Comparison of ENCODE assay signal across 8 cellular contexts in genomic region chr11:86068138-86068861, GRCh38. TPM values are rescaled to one million over a fixed set of nuclear protein-coding genes. Genes with fewer than 3 reads are reported as not detected.
DNase-seq lines count a peak whose midpoint lies in the region; ATAC-seq and TF ChIP-seq lines count a peak whose summit lies in the region.

No MANE protein-coding gene starts in this region.

- DNase-seq in SJCRH30, result peak; percentile 64 to 73
- DNase-seq in right cardiac atrium, result peak; percentile 47 to 73 (median 70)
- peak in 1 of 2 donors; percentile 37 for DNase-seq in psoas muscle
- DNase-seq in GM19240 (ENCODE audit: insufficient read length, low spot score), result no peak

- H3K27me3 ChIP-seq in BLaER1 (no peaks in the 10 kb centered on the region), SJCRH30 (no peaks in the 10 kb centered on the region), right cardiac atrium (ENCODE audit: control insufficient read depth, insufficient read depth) (no peaks in the 10 kb centered on the region), psoas muscle (ENCODE audit: insufficient read depth in 3 of 3, low read length in 2 of 3) (no peaks in the 10 kb centered on the region)

- 0 to 1% (median 0%) methylated on average over 45 to 46 of the region's 46 CpGs for WGBS in adipose tissue, 3 donors
- WGBS in right cardiac atrium, result under 1% methylated on average over 46 of the region's 46 CpGs
- 0 to 1% (median 0%) methylated on average over 36 to 46 of the region's 46 CpGs for WGBS in psoas muscle, 3 donors

- no peak for TF ChIP-seq CTCF in psoas muscle (IDR thresholded peaks at IDR 0.05)

- ATAC-seq in GM19035 (IDR thresholded peaks at IDR 0.05; ENCODE audit: unreplicated experiment) (peak; percentile 13), HG03196 (IDR thresholded peaks at IDR 0.05; ENCODE audit: unreplicated experiment) (peak; percentile 11), right cardiac atrium (peak; percentile 8 to 15), psoas muscle (peak in 3 of 4 donors; percentile 20 to 32 (median 25))

- peaks cover 51% of the 10 kb centered on the region for H4K20me1 ChIP-seq in BLaER1

- no peaks in the 10 kb centered on the region for H3K9me3 ChIP-seq in BLaER1
- no peaks in the 10 kb centered on the region for H3K9me3 ChIP-seq in SJCRH30 (replicated peaks)
- no peaks in the 10 kb centered on the region for H3K9me3 ChIP-seq in right cardiac atrium (ENCODE audit: control insufficient read depth, low read length)
- no peaks in the 10 kb centered on the region for H3K9me3 ChIP-seq in psoas muscle

- H3K36me3 ChIP-seq in BLaER1, result no peaks in the 10 kb centered on the region
- no peaks in the 10 kb centered on the region; the same call in 1 of the 2 replicates for H3K36me3 ChIP-seq in SJCRH30
- H3K36me3 ChIP-seq in psoas muscle (ENCODE audit: insufficient read depth in 1 of 2, low read depth in 1 of 2), result no peaks in the 10 kb centered on the region

- intact Hi-C loops in right cardiac atrium (cut with DNase I) (loop anchor here in 1 of 4 donors (5.0 kb wide), 1 partner anchor 124 kb away; no protein-coding TSS in a partner anchor), psoas muscle (cut with DNase I) (loop anchor here in 1 of 2 donors (5.0 to 10.0 kb wide), 3 partner anchors 36 to 124 kb away; no protein-coding TSS in a partner anchor)

- peak overlapping the region; percentile 89 for H3K9ac ChIP-seq in BLaER1

- H3K4me3 ChIP-seq in BLaER1, result peak overlapping the region; percentile 92
- H3K4me3 ChIP-seq in SJCRH30, result peak overlapping the region; percentile 74
- peak overlapping the region; percentile 83 for H3K4me3 ChIP-seq in right cardiac atrium (ENCODE audit: low read length)
- peak overlapping the region; percentile 96 for H3K4me3 ChIP-seq in psoas muscle

- H3K27ac ChIP-seq in BLaER1 (peak overlapping the region; percentile 88), SJCRH30 (peak overlapping the region; percentile 99), adipose tissue (ENCODE audit: low read depth, low read length) (peak overlapping the region; percentile 82), right cardiac atrium (ENCODE audit: low read length) (peak overlapping the region; percentile 89), psoas muscle (peak overlapping the region; percentile 98)

- peak overlapping the region; percentile 88 for H3K4me2 ChIP-seq in BLaER1

- H3K4me1 ChIP-seq in BLaER1 (peaks cover 32% of the 10 kb centered on the region), SJCRH30 (peaks cover 25% of the 10 kb centered on the region), right cardiac atrium (ENCODE audit: control insufficient read depth, insufficient read depth, low read length) (peaks cover 4% of the 10 kb centered on the region), psoas muscle (peaks cover 35% of the 10 kb centered on the region)

RNA-seq across cellular contexts. Expression of gene PICALM, which starts 0.6 kb away (rescaled TPM):
- 221 and 242 TPM in 2 replicates for total RNA-seq in SJCRH30 (2014; rRNA removed; shearing (Covaris generic))
- 100 to 1,000 TPM in 2 of 3 donors, 10 to 100 TPM in 1; 36.9 to 167 (median 113) TPM for polyA plus RNA-seq in adipose tissue
- 100 to 1,000 TPM; 170 to 298 (median 182) TPM for total RNA-seq in right cardiac atrium
- 62.8 TPM for polyA plus RNA-seq in right cardiac atrium
- total RNA-seq in psoas muscle, result 100 to 1,000 TPM in 3 of 4 donors, 10 to 100 TPM in 1; 79.8 to 123 (median 115) TPM
- 10 to 100 TPM; 42.0 to 89.1 (median 60.9) TPM for polyA plus RNA-seq in psoas muscle
